ENCODE assay signal across 8 cellular contexts in genomic region chr21:33915368-33916199, GRCh38.
DNase-seq lines count a peak whose midpoint lies in the region; ATAC-seq lines count a peak whose summit lies in the region.

TSS of gene ATP5PO (minus strand) at chr21:33915804. CDS start at chr21:33915763, 41 bp downstream.

- ATAC-seq in GM19372 (IDR thresholded peaks at IDR 0.05; ENCODE audit: low read depth, unreplicated experiment), result peak; percentile 99
- peak; percentile 97 for ATAC-seq in HG03558 (IDR thresholded peaks at IDR 0.05; ENCODE audit: extremely low read depth, unreplicated experiment)

- DNase-seq in C1 segment of cervical spinal cord (lab: John Stamatoyannopoulos, UW), result peak; percentile 78 to 99 (median 96)
- DNase-seq in NCI-H748 treated with DMSO at 0.1 percent for 48 hours (lab: John Stamatoyannopoulos, UW), result peak; percentile 93
- peak; percentile 87 to 97 for DNase-seq in activated CD4-positive, alpha-beta T cell treated with anti-CD3 and anti-CD28 coated beads, Interleukin-2, amount 50 U/mL, for 24 hours (ENCODE audit: low read depth in 1 of 2, low spot score in 1 of 2)
- DNase-seq in dedifferentiated amniotic fluid mesenchymal stem cell (ENCODE audit: extremely low spot score), result peak; percentile 98
- DNase-seq in left kidney (ENCODE audit: low read depth, low spot score), result peak; percentile 99
- peak; percentile 96 to 97 for DNase-seq in stimulated activated CD4-positive, alpha-beta T cell treated with anti-CD3 and anti-CD28 coated beads, Interleukin-2, amount 100 ng/mL, for 24 hours

Comparison
In these comparisons a context has a peak if more than half of its experiments do, and no peak if none do; other contexts are left out.
1. Peak in every context shown above with its lines: DNase-seq and ATAC-seq.